In genomic region chr2:55268288-55268906, GRCh38 we compare ENCODE assay signal across 8 cellular contexts. TPM values are rescaled to one million over a fixed set of nuclear protein-coding genes. Genes with fewer than 3 reads are reported as not detected.
DNase-seq lines count a peak whose midpoint lies in the region; ATAC-seq lines count a peak whose summit lies in the region.

No MANE protein-coding gene starts in this region.

- H3K4me1 Mint-ChIP-seq in activated naive CD4-positive, alpha-beta T cell treated with anti-CD3 and anti-CD28 coated beads for 36 hours (ENCODE audit: low read depth): peaks cover 14% of the 10 kb centered on the region
- H3K4me1 Mint-ChIP-seq in immature natural killer cell: peaks cover 29 to 33% of the 10 kb centered on the region in 2 donors

- H3K27ac ChIP-seq in substantia nigra (ENCODE audit: low read depth, low read length, poor library complexity, severe bottlenecking): peak overlapping the region; percentile 89

- H3K36me3 Mint-ChIP-seq in activated naive CD4-positive, alpha-beta T cell treated with anti-CD3 and anti-CD28 coated beads for 36 hours (ENCODE audit: low read depth): peaks cover 12% of the 10 kb centered on the region
- peaks cover 8 to 18% of the 10 kb centered on the region in 2 donors for H3K36me3 Mint-ChIP-seq in activated naive CD4-positive, alpha-beta T cell treated with anti-CD3 and anti-CD28 coated beads, Interleukin-2, amount 50 U/mL, for 72 hours
- peaks cover 10% of the 10 kb centered on the region in 3 donors for H3K36me3 Mint-ChIP-seq in immature natural killer cell

- peak overlapping the region; percentile 89 for H3K4me3 Mint-ChIP-seq in activated naive CD4-positive, alpha-beta T cell treated with anti-CD3 and anti-CD28 coated beads for 36 hours
- H3K4me3 Mint-ChIP-seq in immature natural killer cell: peak overlapping the region; percentile 94 to 98 (median 95)

- no peaks in the 10 kb centered on the region for H3K27me3 Mint-ChIP-seq in activated naive CD4-positive, alpha-beta T cell treated with anti-CD3 and anti-CD28 coated beads for 36 hours (ENCODE audit: low read depth)
- peaks cover 1 to 17% (median 15%) of the 10 kb centered on the region in 3 donors for H3K27me3 Mint-ChIP-seq in immature natural killer cell (ENCODE audit: low read depth in 3 of 3)

- peak overlapping the region; percentile 93 for H3K27ac Mint-ChIP-seq in activated naive CD4-positive, alpha-beta T cell treated with anti-CD3 and anti-CD28 coated beads for 36 hours
- H3K27ac Mint-ChIP-seq in activated naive CD4-positive, alpha-beta T cell treated with anti-CD3 and anti-CD28 coated beads, Interleukin-2, amount 50 U/mL, for 72 hours: peak overlapping the region; percentile 95 to 96
- H3K27ac Mint-ChIP-seq in immature natural killer cell: peak overlapping the region; percentile 94 to 96 (median 96)

- CTCF ChIA-PET in activated naive CD4-positive, alpha-beta T cell treated with anti-CD3 and anti-CD28 coated beads for 36 hours (lab: Charles Lee): interaction anchor here (0.5 to 1.0 kb wide), 2 partner anchors 9 to 163 kb away, joined by 4 to 6 read pairs; no protein-coding TSS in a partner anchor

- DNase-seq in activated naive CD4-positive, alpha-beta T cell treated with anti-CD3 and anti-CD28 coated beads for 36 hours: no peak
- no peak for DNase-seq in activated naive CD4-positive, alpha-beta T cell treated with anti-CD3 and anti-CD28 coated beads, Interleukin-2, amount 50 U/mL, for 16 hours
- DNase-seq in activated naive CD4-positive, alpha-beta T cell treated with anti-CD3 and anti-CD28 coated beads, Interleukin-2, amount 50 U/mL, for 72 hours (ENCODE audit: low spot score in 2 of 2): no peak
- DNase-seq in immature natural killer cell (no peak), substantia nigra (lab: John Stamatoyannopoulos, UW) (no peak), SIG-M5 (lab: John Stamatoyannopoulos, UW) (no peak), AG08396 (ENCODE audit: low spot score) (no peak)

- ATAC-seq in activated naive CD4-positive, alpha-beta T cell treated with anti-CD3 and anti-CD28 coated beads, Interleukin-2, amount 50 U/mL, for 72 hours: no peak
- no peak for ATAC-seq in GM18870 (IDR thresholded peaks at IDR 0.05; ENCODE audit: unreplicated experiment)

- intact Hi-C loops in activated naive CD4-positive, alpha-beta T cell treated with anti-CD3 and anti-CD28 coated beads for 36 hours (cut with micrococcal nuclease): loop anchor here (2.0 kb wide), 1 partner anchor 46 kb away; no protein-coding TSS in a partner anchor

- H3K9me3 Mint-ChIP-seq in activated naive CD4-positive, alpha-beta T cell treated with anti-CD3 and anti-CD28 coated beads for 36 hours: no peaks in the 10 kb centered on the region
- no peaks in the 10 kb centered on the region for H3K9me3 Mint-ChIP-seq in activated naive CD4-positive, alpha-beta T cell treated with anti-CD3 and anti-CD28 coated beads, Interleukin-2, amount 50 U/mL, for 72 hours
- no peaks in the 10 kb centered on the region for H3K9me3 Mint-ChIP-seq in immature natural killer cell

RNA-seq across cellular contexts. Expression of gene MTIF2, which starts 0.6 kb away (rescaled TPM):
- total RNA-seq in activated naive CD4-positive, alpha-beta T cell treated with anti-CD3 and anti-CD28 coated beads for 36 hours: 10 to 100 TPM; 43.9 to 44.2 TPM
- total RNA-seq in activated naive CD4-positive, alpha-beta T cell treated with anti-CD3 and anti-CD28 coated beads, Interleukin-2, amount 50 U/mL, for 72 hours: 10 to 100 TPM; 35.5 to 38.8 TPM
- polyA plus RNA-seq in immature natural killer cell: 10 to 100 TPM in 2 of 3 donors, 1 to 10 TPM in 1; 5.2 to 17.7 (median 10.6) TPM

RNA-seq across cellular contexts. Expression of gene RPS27A, which starts 35.9 kb away (rescaled TPM):
- total RNA-seq in activated naive CD4-positive, alpha-beta T cell treated with anti-CD3 and anti-CD28 coated beads for 36 hours: 1,000 to 10,000 TPM; 1,468 to 1,556 TPM
- 1,000 to 10,000 TPM; 1,123 to 1,275 TPM for total RNA-seq in activated naive CD4-positive, alpha-beta T cell treated with anti-CD3 and anti-CD28 coated beads, Interleukin-2, amount 50 U/mL, for 72 hours
- 1,000 to 10,000 TPM; 1,176 to 2,389 (median 1,755) TPM for polyA plus RNA-seq in immature natural killer cell

RNA-seq across cellular contexts. Expression of gene CLHC1, which starts 36.3 kb away (rescaled TPM):
- total RNA-seq in activated naive CD4-positive, alpha-beta T cell treated with anti-CD3 and anti-CD28 coated beads for 36 hours: 1 to 10 TPM; 2.4 to 3.1 TPM
- 10 to 100 TPM in 1 of 2 donors, 1 to 10 TPM in 1; 2.7 to 10.3 TPM for total RNA-seq in activated naive CD4-positive, alpha-beta T cell treated with anti-CD3 and anti-CD28 coated beads, Interleukin-2, amount 50 U/mL, for 72 hours
- polyA plus RNA-seq in immature natural killer cell: 1 to 10 TPM in 2 of 3 donors, not detected in 1; 2.0 to 2.9 TPM
